Comparison of ENCODE assay signal across 2 cellular contexts in the genomic region with DNA sequence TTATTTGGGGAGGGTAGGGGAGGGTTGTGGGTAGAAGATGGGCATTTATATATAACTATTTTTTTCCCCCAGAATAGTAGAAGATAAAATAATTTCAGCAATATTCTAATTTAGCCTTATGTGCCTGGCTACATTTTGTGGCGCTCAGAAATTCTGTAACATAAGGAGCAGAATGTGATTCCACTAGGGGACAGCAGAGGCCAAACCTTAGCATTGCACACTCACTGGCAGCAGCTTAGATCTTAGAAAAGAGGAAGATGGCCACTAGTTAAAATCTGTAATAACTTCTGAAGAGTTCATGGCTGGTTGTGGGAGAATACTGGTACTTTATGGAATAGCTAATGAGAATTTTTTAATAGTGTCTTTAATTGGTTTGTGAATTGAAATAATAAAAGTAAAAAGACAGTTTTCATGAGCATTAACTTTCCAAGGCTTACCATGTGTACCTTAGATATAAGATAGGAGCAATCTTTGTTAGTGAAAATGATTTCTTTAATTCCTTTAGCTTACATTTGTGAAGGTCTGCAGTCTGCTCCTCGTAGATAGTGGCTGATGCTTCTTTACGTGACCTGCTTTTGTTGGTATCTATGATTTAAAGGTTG.
A peak's percentile ranks its signal among the peaks of the same experiment; 100 is the strongest.
TF ChIP-seq lines count a peak whose summit lies in the region.

No MANE protein-coding gene starts in this region.

TF ChIP-seq in GM23338, 12 proteins besides CTCF, POLR2A, EP300 and RAD21 (continues in another document):
- TF ChIP-seq NANOG (IDR thresholded peaks at IDR 0.05; ENCODE audit: borderline replicate concordance) (no peak), JUNB (IDR thresholded peaks at IDR 0.05; ENCODE audit: unreplicated experiment) (no peak), EZH2 (IDR thresholded peaks at IDR 0.05; ENCODE audit: low read depth, unreplicated experiment) (no peak), CREB1 (CRISPR knock-in tag; IDR thresholded peaks at IDR 0.05; ENCODE audit: low read depth) (no peak), EZH2phosphoT487 (IDR thresholded peaks at IDR 0.05; ENCODE audit: unreplicated experiment) (no peak), POLR2AphosphoS5 (IDR thresholded peaks at IDR 0.05; ENCODE audit: low read depth) (no peak), STAT1 (IDR thresholded peaks at IDR 0.05; ENCODE audit: unreplicated experiment) (no peak), ZNF114 (CRISPR knock-in tag; IDR thresholded peaks at IDR 0.05) (no peak)
- TF ChIP-seq, protein P1, sequence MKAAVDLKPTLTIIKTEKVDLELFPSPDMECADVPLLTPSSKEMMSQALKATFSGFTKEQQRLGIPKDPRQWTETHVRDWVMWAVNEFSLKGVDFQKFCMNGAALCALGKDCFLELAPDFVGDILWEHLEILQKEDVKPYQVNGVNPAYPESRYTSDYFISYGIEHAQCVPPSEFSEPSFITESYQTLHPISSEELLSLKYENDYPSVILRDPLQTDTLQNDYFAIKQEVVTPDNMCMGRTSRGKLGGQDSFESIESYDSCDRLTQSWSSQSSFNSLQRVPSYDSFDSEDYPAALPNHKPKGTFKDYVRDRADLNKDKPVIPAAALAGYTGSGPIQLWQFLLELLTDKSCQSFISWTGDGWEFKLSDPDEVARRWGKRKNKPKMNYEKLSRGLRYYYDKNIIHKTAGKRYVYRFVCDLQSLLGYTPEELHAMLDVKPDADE (IDR thresholded peaks at IDR 0.05): no peak
- TF ChIP-seq, protein P2, sequence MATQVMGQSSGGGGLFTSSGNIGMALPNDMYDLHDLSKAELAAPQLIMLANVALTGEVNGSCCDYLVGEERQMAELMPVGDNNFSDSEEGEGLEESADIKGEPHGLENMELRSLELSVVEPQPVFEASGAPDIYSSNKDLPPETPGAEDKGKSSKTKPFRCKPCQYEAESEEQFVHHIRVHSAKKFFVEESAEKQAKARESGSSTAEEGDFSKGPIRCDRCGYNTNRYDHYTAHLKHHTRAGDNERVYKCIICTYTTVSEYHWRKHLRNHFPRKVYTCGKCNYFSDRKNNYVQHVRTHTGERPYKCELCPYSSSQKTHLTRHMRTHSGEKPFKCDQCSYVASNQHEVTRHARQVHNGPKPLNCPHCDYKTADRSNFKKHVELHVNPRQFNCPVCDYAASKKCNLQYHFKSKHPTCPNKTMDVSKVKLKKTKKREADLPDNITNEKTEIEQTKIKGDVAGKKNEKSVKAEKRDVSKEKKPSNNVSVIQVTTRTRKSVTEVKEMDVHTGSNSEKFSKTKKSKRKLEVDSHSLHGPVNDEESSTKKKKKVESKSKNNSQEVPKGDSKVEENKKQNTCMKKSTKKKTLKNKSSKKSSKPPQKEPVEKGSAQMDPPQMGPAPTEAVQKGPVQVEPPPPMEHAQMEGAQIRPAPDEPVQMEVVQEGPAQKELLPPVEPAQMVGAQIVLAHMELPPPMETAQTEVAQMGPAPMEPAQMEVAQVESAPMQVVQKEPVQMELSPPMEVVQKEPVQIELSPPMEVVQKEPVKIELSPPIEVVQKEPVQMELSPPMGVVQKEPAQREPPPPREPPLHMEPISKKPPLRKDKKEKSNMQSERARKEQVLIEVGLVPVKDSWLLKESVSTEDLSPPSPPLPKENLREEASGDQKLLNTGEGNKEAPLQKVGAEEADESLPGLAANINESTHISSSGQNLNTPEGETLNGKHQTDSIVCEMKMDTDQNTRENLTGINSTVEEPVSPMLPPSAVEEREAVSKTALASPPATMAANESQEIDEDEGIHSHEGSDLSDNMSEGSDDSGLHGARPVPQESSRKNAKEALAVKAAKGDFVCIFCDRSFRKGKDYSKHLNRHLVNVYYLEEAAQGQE (IDR thresholded peaks at IDR 0.05; ENCODE audit: unreplicated experiment): no peak

TF ChIP-seq in GM12878, 131 proteins besides CTCF, POLR2A, EP300 and RAD21:
- TF ChIP-seq MEF2A (IDR thresholded peaks at IDR 0.05; ENCODE audit: insufficient read depth, low read depth, low read length) (peak; percentile 55; the same call in 1 of the 2 replicates), RAD51 (IDR thresholded peaks at IDR 0.05) (no peak), FOS (IDR thresholded peaks at IDR 0.05; ENCODE audit: borderline replicate concordance, extremely low read depth, insufficient read length) (no peak), SMC3 (IDR thresholded peaks at IDR 0.05; ENCODE audit: borderline replicate concordance, low read length) (peak; percentile 97), NR2C1 (IDR thresholded peaks at IDR 0.05) (no peak), CEBPB (IDR thresholded peaks at IDR 0.05; ENCODE audit: borderline replicate concordance in 1 of 2, low read depth in 2 of 2, low read length in 2 of 2) (no peak), SREBF2 (IDR thresholded peaks at IDR 0.05; ENCODE audit: low read length) (no peak), YY1 (IDR thresholded peaks at IDR 0.05; ENCODE audit: low read depth, low read length) (peak; percentile 91), ZBED1 (IDR thresholded peaks at IDR 0.05; ENCODE audit: borderline replicate concordance) (no peak), KAT2A (conservative IDR thresholded peaks at IDR 0.05; ENCODE audit: control insufficient read depth, low read depth, low read length) (no peak), SREBF1 (IDR thresholded peaks at IDR 0.05; ENCODE audit: low read length) (no peak), ZNF24 (IDR thresholded peaks at IDR 0.05) (0 out of 2 replicates have a peak, but pooled peaks have one; percentile 34), RUNX3 (IDR thresholded peaks at IDR 0.05; ENCODE audit: low read length) (no peak), BRCA1 (IDR thresholded peaks at IDR 0.05; ENCODE audit: low read depth, low read length) (no peak), SIN3A (IDR thresholded peaks at IDR 0.05; ENCODE audit: low read depth, low read length) (no peak), FOXK2 (IDR thresholded peaks at IDR 0.05) (no peak), HDAC2 (IDR thresholded peaks at IDR 0.05) (no peak), MEF2B (IDR thresholded peaks at IDR 0.05; ENCODE audit: partially characterized antibody, poor library complexity, severe bottlenecking) (no peak), SUZ12 (IDR thresholded peaks at IDR 0.05; ENCODE audit: unreplicated experiment) (no peak), SMAD1 (IDR thresholded peaks at IDR 0.05; ENCODE audit: low read depth, partially characterized antibody) (no peak), SMARCA5 (IDR thresholded peaks at IDR 0.05) (no peak), ZSCAN29 (IDR thresholded peaks at IDR 0.05) (no peak), TCF12 (IDR thresholded peaks at IDR 0.05; ENCODE audit: low read depth, low read length) (no peak), MXI1 (IDR thresholded peaks at IDR 0.05; ENCODE audit: low read depth, low read length) (no peak), SMAD5 (IDR thresholded peaks at IDR 0.05; ENCODE audit: low read depth) (no peak), CBX5 (IDR thresholded peaks at IDR 0.05; ENCODE audit: low read depth) (no peak), ETV6 (conservative IDR thresholded peaks at IDR 0.05 in 1 of 2, IDR thresholded peaks at IDR 0.05 in 1 of 2; ENCODE audit: borderline replicate concordance in 1 of 2, low read depth in 1 of 2) (no peak), NFXL1 (IDR thresholded peaks at IDR 0.05; ENCODE audit: borderline replicate concordance) (no peak), POLR2AphosphoS5 (IDR thresholded peaks at IDR 0.05; ENCODE audit: low read length) (no peak), RBBP5 (conservative IDR thresholded peaks at IDR 0.05) (no peak), SPI1 (IDR thresholded peaks at IDR 0.05; ENCODE audit: borderline replicate concordance, insufficient read depth, low read depth, low read length) (peak; percentile 43; the same call in 1 of the 2 replicates)
- TF ChIP-seq, protein P3, sequence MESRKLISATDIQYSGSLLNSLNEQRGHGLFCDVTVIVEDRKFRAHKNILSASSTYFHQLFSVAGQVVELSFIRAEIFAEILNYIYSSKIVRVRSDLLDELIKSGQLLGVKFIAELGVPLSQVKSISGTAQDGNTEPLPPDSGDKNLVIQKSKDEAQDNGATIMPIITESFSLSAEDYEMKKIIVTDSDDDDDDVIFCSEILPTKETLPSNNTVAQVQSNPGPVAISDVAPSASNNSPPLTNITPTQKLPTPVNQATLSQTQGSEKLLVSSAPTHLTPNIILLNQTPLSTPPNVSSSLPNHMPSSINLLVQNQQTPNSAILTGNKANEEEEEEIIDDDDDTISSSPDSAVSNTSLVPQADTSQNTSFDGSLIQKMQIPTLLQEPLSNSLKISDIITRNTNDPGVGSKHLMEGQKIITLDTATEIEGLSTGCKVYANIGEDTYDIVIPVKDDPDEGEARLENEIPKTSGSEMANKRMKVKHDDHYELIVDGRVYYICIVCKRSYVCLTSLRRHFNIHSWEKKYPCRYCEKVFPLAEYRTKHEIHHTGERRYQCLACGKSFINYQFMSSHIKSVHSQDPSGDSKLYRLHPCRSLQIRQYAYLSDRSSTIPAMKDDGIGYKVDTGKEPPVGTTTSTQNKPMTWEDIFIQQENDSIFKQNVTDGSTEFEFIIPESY (IDR thresholded peaks at IDR 0.05): peak; percentile 72; the same call in 1 of the 2 replicates
- TF ChIP-seq, protein P4, sequence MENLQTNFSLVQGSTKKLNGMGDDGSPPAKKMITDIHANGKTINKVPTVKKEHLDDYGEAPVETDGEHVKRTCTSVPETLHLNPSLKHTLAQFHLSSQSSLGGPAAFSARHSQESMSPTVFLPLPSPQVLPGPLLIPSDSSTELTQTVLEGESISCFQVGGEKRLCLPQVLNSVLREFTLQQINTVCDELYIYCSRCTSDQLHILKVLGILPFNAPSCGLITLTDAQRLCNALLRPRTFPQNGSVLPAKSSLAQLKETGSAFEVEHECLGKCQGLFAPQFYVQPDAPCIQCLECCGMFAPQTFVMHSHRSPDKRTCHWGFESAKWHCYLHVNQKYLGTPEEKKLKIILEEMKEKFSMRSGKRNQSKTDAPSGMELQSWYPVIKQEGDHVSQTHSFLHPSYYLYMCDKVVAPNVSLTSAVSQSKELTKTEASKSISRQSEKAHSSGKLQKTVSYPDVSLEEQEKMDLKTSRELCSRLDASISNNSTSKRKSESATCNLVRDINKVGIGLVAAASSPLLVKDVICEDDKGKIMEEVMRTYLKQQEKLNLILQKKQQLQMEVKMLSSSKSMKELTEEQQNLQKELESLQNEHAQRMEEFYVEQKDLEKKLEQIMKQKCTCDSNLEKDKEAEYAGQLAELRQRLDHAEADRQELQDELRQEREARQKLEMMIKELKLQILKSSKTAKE (IDR thresholded peaks at IDR 0.05; ENCODE audit: low read depth, poor library complexity, severe bottlenecking): peak; percentile 21
- TF ChIP-seq, protein P5, sequence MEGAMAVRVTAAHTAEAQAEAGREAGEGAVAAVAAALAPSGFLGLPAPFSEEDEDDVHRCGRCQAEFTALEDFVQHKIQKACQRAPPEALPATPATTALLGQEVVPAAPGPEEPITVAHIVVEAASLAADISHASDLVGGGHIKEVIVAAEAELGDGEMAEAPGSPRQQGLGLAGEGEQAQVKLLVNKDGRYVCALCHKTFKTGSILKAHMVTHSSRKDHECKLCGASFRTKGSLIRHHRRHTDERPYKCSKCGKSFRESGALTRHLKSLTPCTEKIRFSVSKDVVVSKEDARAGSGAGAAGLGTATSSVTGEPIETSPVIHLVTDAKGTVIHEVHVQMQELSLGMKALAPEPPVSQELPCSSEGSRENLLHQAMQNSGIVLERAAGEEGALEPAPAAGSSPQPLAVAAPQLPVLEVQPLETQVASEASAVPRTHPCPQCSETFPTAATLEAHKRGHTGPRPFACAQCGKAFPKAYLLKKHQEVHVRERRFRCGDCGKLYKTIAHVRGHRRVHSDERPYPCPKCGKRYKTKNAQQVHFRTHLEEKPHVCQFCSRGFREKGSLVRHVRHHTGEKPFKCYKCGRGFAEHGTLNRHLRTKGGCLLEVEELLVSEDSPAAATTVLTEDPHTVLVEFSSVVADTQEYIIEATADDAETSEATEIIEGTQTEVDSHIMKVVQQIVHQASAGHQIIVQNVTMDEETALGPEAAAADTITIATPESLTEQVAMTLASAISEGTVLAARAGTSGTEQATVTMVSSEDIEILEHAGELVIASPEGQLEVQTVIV (IDR thresholded peaks at IDR 0.05; ENCODE audit: borderline replicate concordance, partially characterized antibody): no peak
- TF ChIP-seq, protein P6, sequence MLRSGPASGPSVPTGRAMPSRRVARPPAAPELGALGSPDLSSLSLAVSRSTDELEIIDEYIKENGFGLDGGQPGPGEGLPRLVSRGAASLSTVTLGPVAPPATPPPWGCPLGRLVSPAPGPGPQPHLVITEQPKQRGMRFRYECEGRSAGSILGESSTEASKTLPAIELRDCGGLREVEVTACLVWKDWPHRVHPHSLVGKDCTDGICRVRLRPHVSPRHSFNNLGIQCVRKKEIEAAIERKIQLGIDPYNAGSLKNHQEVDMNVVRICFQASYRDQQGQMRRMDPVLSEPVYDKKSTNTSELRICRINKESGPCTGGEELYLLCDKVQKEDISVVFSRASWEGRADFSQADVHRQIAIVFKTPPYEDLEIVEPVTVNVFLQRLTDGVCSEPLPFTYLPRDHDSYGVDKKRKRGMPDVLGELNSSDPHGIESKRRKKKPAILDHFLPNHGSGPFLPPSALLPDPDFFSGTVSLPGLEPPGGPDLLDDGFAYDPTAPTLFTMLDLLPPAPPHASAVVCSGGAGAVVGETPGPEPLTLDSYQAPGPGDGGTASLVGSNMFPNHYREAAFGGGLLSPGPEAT (IDR thresholded peaks at IDR 0.05; ENCODE audit: low read depth): no peak
- TF ChIP-seq, protein P7, sequence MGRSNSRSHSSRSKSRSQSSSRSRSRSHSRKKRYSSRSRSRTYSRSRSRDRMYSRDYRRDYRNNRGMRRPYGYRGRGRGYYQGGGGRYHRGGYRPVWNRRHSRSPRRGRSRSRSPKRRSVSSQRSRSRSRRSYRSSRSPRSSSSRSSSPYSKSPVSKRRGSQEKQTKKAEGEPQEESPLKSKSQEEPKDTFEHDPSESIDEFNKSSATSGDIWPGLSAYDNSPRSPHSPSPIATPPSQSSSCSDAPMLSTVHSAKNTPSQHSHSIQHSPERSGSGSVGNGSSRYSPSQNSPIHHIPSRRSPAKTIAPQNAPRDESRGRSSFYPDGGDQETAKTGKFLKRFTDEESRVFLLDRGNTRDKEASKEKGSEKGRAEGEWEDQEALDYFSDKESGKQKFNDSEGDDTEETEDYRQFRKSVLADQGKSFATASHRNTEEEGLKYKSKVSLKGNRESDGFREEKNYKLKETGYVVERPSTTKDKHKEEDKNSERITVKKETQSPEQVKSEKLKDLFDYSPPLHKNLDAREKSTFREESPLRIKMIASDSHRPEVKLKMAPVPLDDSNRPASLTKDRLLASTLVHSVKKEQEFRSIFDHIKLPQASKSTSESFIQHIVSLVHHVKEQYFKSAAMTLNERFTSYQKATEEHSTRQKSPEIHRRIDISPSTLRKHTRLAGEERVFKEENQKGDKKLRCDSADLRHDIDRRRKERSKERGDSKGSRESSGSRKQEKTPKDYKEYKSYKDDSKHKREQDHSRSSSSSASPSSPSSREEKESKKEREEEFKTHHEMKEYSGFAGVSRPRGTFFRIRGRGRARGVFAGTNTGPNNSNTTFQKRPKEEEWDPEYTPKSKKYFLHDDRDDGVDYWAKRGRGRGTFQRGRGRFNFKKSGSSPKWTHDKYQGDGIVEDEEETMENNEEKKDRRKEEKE (IDR thresholded peaks at IDR 0.05): no peak
